1 cellular context compared by ENCODE assay signal in the genomic region with DNA sequence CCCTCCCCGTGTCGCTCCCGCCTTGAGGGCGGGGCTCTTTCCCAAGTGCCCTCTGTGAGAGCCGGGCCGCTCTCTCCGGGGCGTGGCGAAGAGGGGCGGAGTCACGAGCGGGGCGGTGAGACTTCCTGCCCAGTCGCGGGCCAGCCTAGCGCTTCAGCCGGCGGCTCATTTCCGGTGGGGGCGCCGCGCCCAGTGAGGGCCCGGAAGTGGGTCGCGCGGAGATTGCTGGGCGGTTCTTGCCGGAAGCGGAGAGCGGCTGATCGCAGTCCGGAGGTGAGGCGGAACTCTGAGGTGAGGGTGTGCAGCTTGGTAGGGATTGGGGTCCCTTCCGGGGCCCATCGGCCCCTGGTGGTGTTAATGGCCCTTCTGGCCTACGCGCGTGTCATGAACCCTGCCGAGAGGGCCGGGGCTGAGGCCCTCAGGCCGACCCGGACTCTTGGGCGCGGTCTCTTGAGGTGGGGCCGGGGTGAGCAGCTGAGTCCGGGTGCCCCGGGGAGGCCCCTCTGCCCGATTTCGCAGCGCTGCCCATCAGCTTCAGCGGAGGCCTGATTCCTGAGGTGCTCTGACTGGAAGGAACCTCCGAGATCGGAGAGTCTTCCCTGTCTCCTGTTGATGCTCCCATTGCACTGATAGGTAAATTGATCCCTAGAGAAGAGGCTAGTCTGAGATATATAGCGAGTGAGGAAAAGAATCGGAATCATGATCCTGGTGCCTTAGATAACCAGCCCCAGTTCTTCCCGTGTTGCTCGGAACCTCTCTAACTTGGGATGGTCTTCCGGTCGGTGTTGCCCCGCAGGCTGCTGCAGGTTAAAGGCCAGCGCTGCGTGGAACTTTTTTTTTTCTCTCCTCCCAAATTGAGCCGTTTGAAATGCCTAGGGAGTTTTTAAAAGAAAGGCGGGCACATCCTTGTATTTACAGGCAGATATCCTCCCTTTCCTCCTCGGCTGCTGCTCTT.
A peak's percentile ranks its signal among the peaks of the same experiment; 100 is the strongest.
TF ChIP-seq lines count a peak whose summit lies in the region.

A gene with protein sequence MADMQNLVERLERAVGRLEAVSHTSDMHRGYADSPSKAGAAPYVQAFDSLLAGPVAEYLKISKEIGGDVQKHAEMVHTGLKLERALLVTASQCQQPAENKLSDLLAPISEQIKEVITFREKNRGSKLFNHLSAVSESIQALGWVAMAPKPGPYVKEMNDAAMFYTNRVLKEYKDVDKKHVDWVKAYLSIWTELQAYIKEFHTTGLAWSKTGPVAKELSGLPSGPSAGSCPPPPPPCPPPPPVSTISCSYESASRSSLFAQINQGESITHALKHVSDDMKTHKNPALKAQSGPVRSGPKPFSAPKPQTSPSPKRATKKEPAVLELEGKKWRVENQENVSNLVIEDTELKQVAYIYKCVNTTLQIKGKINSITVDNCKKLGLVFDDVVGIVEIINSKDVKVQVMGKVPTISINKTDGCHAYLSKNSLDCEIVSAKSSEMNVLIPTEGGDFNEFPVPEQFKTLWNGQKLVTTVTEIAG (plus strand): TSS at position 219 of the 955 bp plus-strand sequence. CDS start 18,618 bp downstream, outside the sequence.

TF ChIP-seq in K562, 482 proteins besides CTCF, POLR2A, EP300 and RAD21 (continued from another document and continues in another):
- peak; percentile 77 to 80 for TF ChIP-seq MNT (conservative IDR thresholded peaks at IDR 0.05)
- TF ChIP-seq RAD51 (IDR thresholded peaks at IDR 0.05; ENCODE audit: borderline replicate concordance, low read depth): peak; percentile 68; the same call in 1 of the 2 replicates
- TF ChIP-seq, protein P1, sequence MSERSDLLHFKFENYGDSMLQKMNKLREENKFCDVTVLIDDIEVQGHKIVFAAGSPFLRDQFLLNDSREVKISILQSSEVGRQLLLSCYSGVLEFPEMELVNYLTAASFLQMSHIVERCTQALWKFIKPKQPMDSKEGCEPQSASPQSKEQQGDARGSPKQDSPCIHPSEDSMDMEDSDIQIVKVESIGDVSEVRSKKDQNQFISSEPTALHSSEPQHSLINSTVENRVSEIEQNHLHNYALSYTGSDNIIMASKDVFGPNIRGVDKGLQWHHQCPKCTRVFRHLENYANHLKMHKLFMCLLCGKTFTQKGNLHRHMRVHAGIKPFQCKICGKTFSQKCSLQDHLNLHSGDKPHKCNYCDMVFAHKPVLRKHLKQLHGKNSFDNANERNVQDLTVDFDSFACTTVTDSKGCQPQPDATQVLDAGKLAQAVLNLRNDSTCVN (CRISPR knock-in tag; IDR thresholded peaks at IDR 0.05): peak; percentile 12; the same call in 1 of the 2 replicates
- TF ChIP-seq ZNF124 (CRISPR knock-in tag; IDR thresholded peaks at IDR 0.05): no peak
- TF ChIP-seq CAMTA2 (CRISPR knock-in tag; conservative IDR thresholded peaks at IDR 0.05): no peak
- TF ChIP-seq ETV6 (IDR thresholded peaks at IDR 0.05; ENCODE audit: borderline replicate concordance in 1 of 2, low read depth in 2 of 2, low read length in 1 of 2): peak in 1 of 2 experiments; percentile 48; a peak in 1 of 4 replicates
- no peak for TF ChIP-seq ETV6 (CRISPR knock-in tag; IDR thresholded peaks at IDR 0.05; ENCODE audit: borderline replicate concordance)
- TF ChIP-seq HDAC3 (IDR thresholded peaks at IDR 0.05; ENCODE audit: borderline replicate concordance, partially characterized antibody): no peak
- TF ChIP-seq CREM (IDR thresholded peaks at IDR 0.05; ENCODE audit: low read depth): peak; percentile 80
- peak; percentile 83 for TF ChIP-seq ZFX (CRISPR knock-in tag; IDR thresholded peaks at IDR 0.05)
- peak; percentile 77 for TF ChIP-seq PKNOX1 (IDR thresholded peaks at IDR 0.05)
- peak in 1 of 2 experiments; percentile 83; a peak in 2 of 4 replicates for TF ChIP-seq HDAC1 (IDR thresholded peaks at IDR 0.05)
- TF ChIP-seq KDM2B (CRISPR knock-in tag; IDR thresholded peaks at IDR 0.05): peak; percentile 85
- TF ChIP-seq, protein P2, sequence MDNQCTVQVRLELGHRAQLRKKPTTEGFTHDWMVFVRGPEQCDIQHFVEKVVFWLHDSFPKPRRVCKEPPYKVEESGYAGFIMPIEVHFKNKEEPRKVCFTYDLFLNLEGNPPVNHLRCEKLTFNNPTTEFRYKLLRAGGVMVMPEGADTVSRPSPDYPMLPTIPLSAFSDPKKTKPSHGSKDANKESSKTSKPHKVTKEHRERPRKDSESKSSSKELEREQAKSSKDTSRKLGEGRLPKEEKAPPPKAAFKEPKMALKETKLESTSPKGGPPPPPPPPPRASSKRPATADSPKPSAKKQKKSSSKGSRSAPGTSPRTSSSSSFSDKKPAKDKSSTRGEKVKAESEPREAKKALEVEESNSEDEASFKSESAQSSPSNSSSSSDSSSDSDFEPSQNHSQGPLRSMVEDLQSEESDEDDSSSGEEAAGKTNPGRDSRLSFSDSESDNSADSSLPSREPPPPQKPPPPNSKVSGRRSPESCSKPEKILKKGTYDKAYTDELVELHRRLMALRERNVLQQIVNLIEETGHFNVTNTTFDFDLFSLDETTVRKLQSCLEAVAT (IDR thresholded peaks at IDR 0.05): peak; percentile 11 to 43; a peak in 2 of 4 replicates
- TF ChIP-seq CBX3 (IDR thresholded peaks at IDR 0.05; ENCODE audit: borderline replicate concordance in 1 of 2, low read length in 2 of 2): no peak
- no peak for TF ChIP-seq TCF15 (CRISPR knock-in tag; IDR thresholded peaks at IDR 0.05)
- TF ChIP-seq NFXL1 (CRISPR knock-in tag; IDR thresholded peaks at IDR 0.05): no peak
- TF ChIP-seq, protein P3, sequence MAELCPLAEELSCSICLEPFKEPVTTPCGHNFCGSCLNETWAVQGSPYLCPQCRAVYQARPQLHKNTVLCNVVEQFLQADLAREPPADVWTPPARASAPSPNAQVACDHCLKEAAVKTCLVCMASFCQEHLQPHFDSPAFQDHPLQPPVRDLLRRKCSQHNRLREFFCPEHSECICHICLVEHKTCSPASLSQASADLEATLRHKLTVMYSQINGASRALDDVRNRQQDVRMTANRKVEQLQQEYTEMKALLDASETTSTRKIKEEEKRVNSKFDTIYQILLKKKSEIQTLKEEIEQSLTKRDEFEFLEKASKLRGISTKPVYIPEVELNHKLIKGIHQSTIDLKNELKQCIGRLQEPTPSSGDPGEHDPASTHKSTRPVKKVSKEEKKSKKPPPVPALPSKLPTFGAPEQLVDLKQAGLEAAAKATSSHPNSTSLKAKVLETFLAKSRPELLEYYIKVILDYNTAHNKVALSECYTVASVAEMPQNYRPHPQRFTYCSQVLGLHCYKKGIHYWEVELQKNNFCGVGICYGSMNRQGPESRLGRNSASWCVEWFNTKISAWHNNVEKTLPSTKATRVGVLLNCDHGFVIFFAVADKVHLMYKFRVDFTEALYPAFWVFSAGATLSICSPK (IDR thresholded peaks at IDR 0.05; ENCODE audit: borderline replicate concordance): 0 out of 2 replicates have a peak, but pooled peaks have one; percentile 25
- no peak; the same call in 1 of the 2 replicates for TF ChIP-seq MAFF (IDR thresholded peaks at IDR 0.05; ENCODE audit: low read length)
- TF ChIP-seq ETV5 (CRISPR knock-in tag; IDR thresholded peaks at IDR 0.05; ENCODE audit: low read depth): peak; percentile 99
- no peak for TF ChIP-seq PYGO2 (tag; IDR thresholded peaks at IDR 0.05)
- TF ChIP-seq, protein P4, sequence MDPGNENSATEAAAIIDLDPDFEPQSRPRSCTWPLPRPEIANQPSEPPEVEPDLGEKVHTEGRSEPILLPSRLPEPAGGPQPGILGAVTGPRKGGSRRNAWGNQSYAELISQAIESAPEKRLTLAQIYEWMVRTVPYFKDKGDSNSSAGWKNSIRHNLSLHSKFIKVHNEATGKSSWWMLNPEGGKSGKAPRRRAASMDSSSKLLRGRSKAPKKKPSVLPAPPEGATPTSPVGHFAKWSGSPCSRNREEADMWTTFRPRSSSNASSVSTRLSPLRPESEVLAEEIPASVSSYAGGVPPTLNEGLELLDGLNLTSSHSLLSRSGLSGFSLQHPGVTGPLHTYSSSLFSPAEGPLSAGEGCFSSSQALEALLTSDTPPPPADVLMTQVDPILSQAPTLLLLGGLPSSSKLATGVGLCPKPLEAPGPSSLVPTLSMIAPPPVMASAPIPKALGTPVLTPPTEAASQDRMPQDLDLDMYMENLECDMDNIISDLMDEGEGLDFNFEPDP (CRISPR knock-in tag; IDR thresholded peaks at IDR 0.05): 0 out of 2 replicates have a peak, but pooled peaks have one; percentile 30
- TF ChIP-seq PHTF2 (CRISPR knock-in tag; IDR thresholded peaks at IDR 0.05): peak; percentile 68; the same call in 1 of the 2 replicates
- TF ChIP-seq PML (IDR thresholded peaks at IDR 0.05; ENCODE audit: low read length): no peak
- TF ChIP-seq DDX20 (tag; IDR thresholded peaks at IDR 0.05; ENCODE audit: low read depth): no peak
- TF ChIP-seq YY1 (IDR thresholded peaks at IDR 0.05; ENCODE audit: borderline replicate concordance in 1 of 3, control insufficient read depth in 1 of 3, extremely low read depth in 1 of 3, insufficient read depth in 3 of 3, insufficient read length in 1 of 3, insufficient replicate concordance in 2 of 3, low read depth in 1 of 3, low read length in 2 of 3): peak in 2 of 3 experiments; percentile 70 to 86
- peak; percentile 79 for TF ChIP-seq PHF20 (IDR thresholded peaks at IDR 0.05; ENCODE audit: partially characterized antibody)
- peak; percentile 70 to 85; a peak in 3 of 4 replicates for TF ChIP-seq KDM1A (IDR thresholded peaks at IDR 0.05)
- TF ChIP-seq ZNF347 (CRISPR knock-in tag; IDR thresholded peaks at IDR 0.05; ENCODE audit: low read depth): no peak
- no peak for TF ChIP-seq RBM14 (IDR thresholded peaks at IDR 0.05; ENCODE audit: borderline replicate concordance, insufficient read depth, low read depth, low read length)
- 0 out of 2 replicates have a peak, but pooled peaks have one; percentile 14 for TF ChIP-seq RB1 (IDR thresholded peaks at IDR 0.05; ENCODE audit: low read depth)
- TF ChIP-seq ZNF699 (CRISPR knock-in tag; IDR thresholded peaks at IDR 0.05; ENCODE audit: insufficient replicate concordance): no peak
- TF ChIP-seq SP1 (CRISPR knock-in tag; IDR thresholded peaks at IDR 0.05): peak; percentile 97
- TF ChIP-seq NCOA2 (IDR thresholded peaks at IDR 0.05; ENCODE audit: partially characterized antibody in 2 of 2): no peak
- no peak for TF ChIP-seq NCOA4 (IDR thresholded peaks at IDR 0.05; ENCODE audit: partially characterized antibody)
- 0 out of 2 replicates have a peak, but pooled peaks have one; percentile 11 for TF ChIP-seq FOXM1 (IDR thresholded peaks at IDR 0.05; ENCODE audit: low read depth)
- TF ChIP-seq FOXM1 (CRISPR knock-in tag; IDR thresholded peaks at IDR 0.05; ENCODE audit: low read depth): 0 out of 2 replicates have a peak, but pooled peaks have one; percentile 35
- TF ChIP-seq POLR3A (IDR thresholded peaks at IDR 0.05; ENCODE audit: borderline replicate concordance, extremely low read depth, insufficient read depth, insufficient read length): no peak
- peak; percentile 39; the same call in 1 of the 2 replicates for TF ChIP-seq ARID1B (IDR thresholded peaks at IDR 0.05)
- TF ChIP-seq NCOR1 (IDR thresholded peaks at IDR 0.05): no peak
- no peak for TF ChIP-seq ZNF778 (CRISPR knock-in tag; IDR thresholded peaks at IDR 0.05)
- TF ChIP-seq, protein P5, sequence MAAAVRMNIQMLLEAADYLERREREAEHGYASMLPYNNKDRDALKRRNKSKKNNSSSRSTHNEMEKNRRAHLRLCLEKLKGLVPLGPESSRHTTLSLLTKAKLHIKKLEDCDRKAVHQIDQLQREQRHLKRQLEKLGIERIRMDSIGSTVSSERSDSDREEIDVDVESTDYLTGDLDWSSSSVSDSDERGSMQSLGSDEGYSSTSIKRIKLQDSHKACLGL (CRISPR knock-in tag; IDR thresholded peaks at IDR 0.05; ENCODE audit: borderline replicate concordance, poor library complexity, severe bottlenecking): no peak
- TF ChIP-seq ZBTB34 (CRISPR knock-in tag; IDR thresholded peaks at IDR 0.05): no peak
- 0 out of 2 replicates have a peak, but pooled peaks have one; percentile 13 for TF ChIP-seq MYC (IDR thresholded peaks at IDR 0.05; ENCODE audit: low read depth, low read length)
- TF ChIP-seq MYC (CRISPR knock-in tag; IDR thresholded peaks at IDR 0.05; ENCODE audit: borderline replicate concordance, low read depth): peak; percentile 69; the same call in 1 of the 2 replicates
- no peak for TF ChIP-seq THRAP3 (IDR thresholded peaks at IDR 0.05; ENCODE audit: borderline replicate concordance)
- no peak for TF ChIP-seq RNF2 (IDR thresholded peaks at IDR 0.05)
- peak; percentile 60 for TF ChIP-seq NEUROD1 (IDR thresholded peaks at IDR 0.05; ENCODE audit: borderline replicate concordance, low read depth, low read length, partially characterized antibody)
- TF ChIP-seq NFRKB (IDR thresholded peaks at IDR 0.05; ENCODE audit: low read depth): 0 out of 2 replicates have a peak, but pooled peaks have one; percentile 29
- TF ChIP-seq ZNF707 (CRISPR knock-in tag; conservative IDR thresholded peaks at IDR 0.05): no peak
